ENCODE assay signal across 9 cellular contexts in the genomic region with DNA sequence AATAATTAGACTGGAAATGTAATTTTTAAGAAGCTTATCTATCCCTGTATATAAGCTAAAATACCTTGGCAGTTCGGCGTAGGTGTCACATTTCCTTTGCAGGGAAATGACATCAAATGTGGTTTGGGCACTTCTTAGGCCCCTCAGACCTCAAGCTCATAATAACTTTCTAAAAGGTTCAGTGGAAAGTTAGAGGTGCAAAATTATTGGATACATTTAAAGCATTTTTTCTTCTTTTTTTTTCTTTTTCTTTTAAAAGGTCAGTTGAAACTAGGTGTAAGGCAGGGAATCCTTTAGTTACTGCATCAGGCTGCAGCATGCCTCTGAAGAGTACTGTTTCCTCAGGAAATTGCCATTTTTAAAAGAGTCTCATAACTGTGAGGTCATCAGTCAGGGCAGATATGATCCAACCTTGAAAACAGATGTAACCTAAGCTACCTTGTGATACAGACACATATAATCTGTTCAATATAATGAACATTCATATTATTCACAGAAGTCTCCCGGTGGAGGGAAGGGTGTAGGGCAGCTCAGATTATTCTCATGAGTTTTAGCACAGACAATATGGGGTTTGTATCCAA. TPM values are rescaled to one million over a fixed set of nuclear protein-coding genes. Genes with fewer than 3 reads are reported as not detected.
A peak's percentile ranks its signal among the peaks of the same experiment; 100 is the strongest.
DNase-seq lines count a peak whose midpoint lies in the region; ATAC-seq and TF ChIP-seq lines count a peak whose summit lies in the region.
"Had no signal": no experiment of that assay in that cellular context is flagged by ENCODE, and none has a peak within 500 bp of the region (broad histone marks: within the 10 kb centered on the region; RNA-seq: fewer than 3 reads in every experiment).

No MANE protein-coding gene starts in this region.

- in situ Hi-C loops in brain microvascular endothelial cell (cut with HindIII; ENCODE audit: low pct_ligation_motif_present, low sequenced_read_pairs), result no loop called here

- H3K27me3 ChIP-seq in Peyer's patch, result no peaks in the 10 kb centered on the region
- H3K27me3 ChIP-seq in brain microvascular endothelial cell (replicated peaks), result no peaks in the 10 kb centered on the region

- peaks cover 46% of the 10 kb centered on the region for H3K36me3 Mint-ChIP-seq in activated T-cell treated with anti-CD3 and anti-CD28 coated beads, Interleukin-2, amount 50 U/mL, for 4 hours (ENCODE audit: insufficient read depth)

- H3K27me3 Mint-ChIP-seq in activated T-cell treated with anti-CD3 and anti-CD28 coated beads, Interleukin-2, amount 50 U/mL, for 4 hours (ENCODE audit: low read depth), result peaks cover under 1% of the 10 kb centered on the region

- H3K9me3 Mint-ChIP-seq in activated T-cell treated with anti-CD3 and anti-CD28 coated beads, Interleukin-2, amount 50 U/mL, for 4 hours, result no peaks in the 10 kb centered on the region

- peak overlapping the region; percentile 56 for H3K4me3 Mint-ChIP-seq in activated T-cell treated with anti-CD3 and anti-CD28 coated beads, Interleukin-2, amount 50 U/mL, for 4 hours

- TF ChIP-seq CTCF in Peyer's patch (IDR thresholded peaks at IDR 0.05) (no peak), brain microvascular endothelial cell (IDR thresholded peaks at IDR 0.05; ENCODE audit: low read depth, low read length, missing control alignments) (peak; percentile 2)

- peaks cover 72% of the 10 kb centered on the region for H3K4me1 Mint-ChIP-seq in activated T-cell treated with anti-CD3 and anti-CD28 coated beads, Interleukin-2, amount 50 U/mL, for 4 hours (ENCODE audit: low read depth)

- H3K27ac ChIP-seq in Peyer's patch, result peak overlapping the region in 3 of 4 donors; percentile 48 to 61 (median 51)
- H3K27ac ChIP-seq in brain microvascular endothelial cell, result no peak overlapping the region

- H3K4me3 ChIP-seq in Peyer's patch, result no peak overlapping the region
- H3K4me3 ChIP-seq in brain microvascular endothelial cell (ENCODE audit: low read depth, low read length), result no peak overlapping the region
- H3K4me3 ChIP-seq: mucosa of descending colon had no signal

- peaks cover 0 to 54% (median 21%) of the 10 kb centered on the region in 4 donors for H3K4me1 ChIP-seq in Peyer's patch

- H3K36me3 ChIP-seq in Peyer's patch, result peaks cover 0 to 5% (median 0%) of the 10 kb centered on the region in 3 donors
- H3K36me3 ChIP-seq in brain microvascular endothelial cell (replicated peaks), result peaks cover 10% of the 10 kb centered on the region

- H3K9me3 ChIP-seq in Peyer's patch, result no peaks in the 10 kb centered on the region
- H3K9me3 ChIP-seq: mucosa of descending colon had no signal

- no peak for DNase-seq in activated T-cell treated with anti-CD3 and anti-CD28 coated beads, Interleukin-2, amount 50 U/mL, for 4 hours
- DNase-seq in activated T-cell treated with anti-CD3 and anti-CD28 coated beads, Interleukin-2, amount 50 U/mL, for 1 hour, result no peak
- DNase-seq in Peyer's patch, result no peak
- no peak for DNase-seq in brain microvascular endothelial cell
- peak; percentile 27 to 33 for DNase-seq in stimulated activated CD8-positive, alpha-beta memory T cell treated with anti-CD3 and anti-CD28 coated beads, Interleukin-7, amount 100 ng/mL, for 4 hours (ENCODE audit: low read depth in 2 of 2)
- DNase-seq in iPS-NIHi7 (ENCODE audit: extremely low spot score), result no peak
- DNase-seq in NCI-H1417 treated with DMSO at 0.1 percent for 48 hours (lab: John Stamatoyannopoulos, UW), result no peak
- no peak for DNase-seq in NCI-H748 (lab: John Stamatoyannopoulos, UW; ENCODE audit: unreplicated experiment)
- DNase-seq: mucosa of descending colon had no signal

- peak; percentile 31 to 36 for ATAC-seq in activated T-cell treated with anti-CD3 and anti-CD28 coated beads, Interleukin-2, amount 50 U/mL, for 4 hours
- ATAC-seq: mucosa of descending colon had no signal

- TF ChIP-seq POLR2A in Peyer's patch (IDR thresholded peaks at IDR 0.05), result no peak

RNA-seq across cellular contexts. Expression of gene SACM1L, which starts 4.8 kb away (rescaled TPM):
- 10 to 100 TPM; 48.8 to 52.5 (median 49.2) TPM for total RNA-seq in activated T-cell treated with anti-CD3 and anti-CD28 coated beads, Interleukin-2, amount 50 U/mL, for 4 hours
- total RNA-seq in Peyer's patch, result 10 to 100 TPM; 42.0 to 79.2 (median 59.2) TPM

Comparison
In these comparisons a context has a peak if more than half of its experiments do, and no peak if none do; other contexts are left out.
1. DNase-seq: peak in stimulated activated CD8-positive, alpha-beta memory T cell treated with anti-CD3 and anti-CD28 coated beads, Interleukin-7, amount 100 ng/mL, for 4 hours (2 of 2); none in activated T-cell treated with anti-CD3 and anti-CD28 coated beads, Interleukin-2, amount 50 U/mL, for 4 hours (single experiment), activated T-cell treated with anti-CD3 and anti-CD28 coated beads, Interleukin-2, amount 50 U/mL, for 1 hour (single experiment), Peyer's patch (0 of 3), brain microvascular endothelial cell (single experiment), iPS-NIHi7 (single experiment), NCI-H1417 treated with DMSO at 0.1 percent for 48 hours (single experiment) and NCI-H748 (single experiment).